1 cellular context compared by ENCODE assay signal in genomic region chr10:118971187-118971586, GRCh38.
TF ChIP-seq lines count a peak whose summit lies in the region.

No MANE protein-coding gene starts in this region.

TF ChIP-seq in K562, 482 proteins besides CTCF, POLR2A, EP300 and RAD21:
- TF ChIP-seq RFX7 (CRISPR knock-in tag; IDR thresholded peaks at IDR 0.05): no peak
- TF ChIP-seq PYGO2 (tag; IDR thresholded peaks at IDR 0.05): no peak
- no peak for TF ChIP-seq HIVEP1 (CRISPR knock-in tag; IDR thresholded peaks at IDR 0.05)
- no peak for TF ChIP-seq ZNF146 (CRISPR knock-in tag; IDR thresholded peaks at IDR 0.05; ENCODE audit: unreplicated experiment)
TF ChIP-seq in K562: peak in this region for 0.
